Comparison of ENCODE assay signal across 8 cellular contexts in the genomic region with DNA sequence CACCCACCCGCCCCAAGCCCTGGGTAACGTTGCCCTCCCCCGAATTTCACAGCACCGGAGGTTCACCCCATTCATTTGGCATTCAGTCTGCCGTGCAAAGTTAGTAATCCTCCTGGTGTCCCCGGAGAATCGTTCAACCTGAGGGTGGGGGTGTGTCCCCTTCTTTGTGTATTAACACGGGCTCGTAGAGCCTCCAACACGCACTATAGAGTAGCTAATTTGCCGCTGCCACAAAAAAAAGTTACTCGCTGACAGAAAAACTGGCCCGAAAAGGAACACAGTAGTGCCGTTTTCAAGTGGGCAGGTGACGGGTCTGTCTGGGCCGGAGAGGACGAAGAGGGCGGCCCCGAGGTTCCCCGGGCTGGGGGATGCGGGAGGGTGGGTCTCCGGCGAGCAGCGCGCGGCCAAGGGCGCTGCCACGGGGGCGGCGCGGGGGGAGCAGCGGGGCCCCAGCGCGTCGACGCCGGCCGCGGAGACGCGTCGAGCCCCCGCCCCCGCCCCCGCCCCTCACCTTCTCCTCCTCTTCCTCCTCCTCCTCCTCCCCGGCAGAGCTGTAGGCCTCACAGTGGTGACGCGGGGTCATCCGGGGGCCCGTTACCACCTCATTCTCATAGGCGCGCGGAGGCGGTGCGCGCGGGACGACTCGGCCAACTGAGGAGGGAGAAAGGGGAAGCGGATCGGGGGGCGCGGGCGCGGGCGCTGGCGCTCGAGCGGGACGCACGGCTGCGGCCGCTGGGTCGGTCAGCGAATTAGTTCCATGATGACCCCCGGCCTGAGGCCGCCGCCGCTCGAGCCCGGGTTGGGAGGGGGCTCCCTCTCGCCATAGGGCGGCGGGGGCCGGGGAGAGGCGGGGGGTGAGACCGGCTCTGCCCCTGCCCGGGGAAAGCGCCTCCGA. TPM values are rescaled to one million over a fixed set of nuclear protein-coding genes. Genes with fewer than 3 reads are reported as not detected.
DNase-seq lines count a peak whose midpoint lies in the region; ATAC-seq and TF ChIP-seq lines count a peak whose summit lies in the region.

No MANE protein-coding gene starts in this region.

- intact Hi-C loops in activated CD4-positive, alpha-beta T cell treated with anti-CD3 and anti-CD28 coated beads for 36 hours (cut with DNase I, micrococcal nuclease), result loop anchor here (1.0 to 10.0 kb wide), 8 partner anchors 120 to 1353 kb away; partner anchors contain the start of genes MRPL1 (in 1 of the 2), NUP54 (in 1 of the 2), SCARB2 (in 1 of the 2) and USO1 (in 1 of the 2)

- ATAC-seq in activated CD4-positive, alpha-beta T cell treated with anti-CD3 and anti-CD28 coated beads for 36 hours, result peak; percentile 62

- under 1% methylated on average over 90 of the region's 90 CpGs for WGBS in liver

- H3K36me3 Mint-ChIP-seq in activated CD4-positive, alpha-beta T cell treated with anti-CD3 and anti-CD28 coated beads for 36 hours (ENCODE audit: low read depth), result peaks cover 8% of the 10 kb centered on the region

- no peaks in the 10 kb centered on the region for H3K9me3 ChIP-seq in liver (ENCODE audit: control insufficient read depth in 4 of 4, low read length in 3 of 4)

- no peaks in the 10 kb centered on the region for H3K27me3 Mint-ChIP-seq in activated CD4-positive, alpha-beta T cell treated with anti-CD3 and anti-CD28 coated beads for 36 hours

- peak overlapping the region; percentile 90 to 100 for H3K9ac ChIP-seq in liver (ENCODE audit: low read depth in 1 of 2, low read length in 2 of 2)

- no peaks in the 10 kb centered on the region for H3K9me3 Mint-ChIP-seq in activated CD4-positive, alpha-beta T cell treated with anti-CD3 and anti-CD28 coated beads for 36 hours (ENCODE audit: low read depth)

- peak overlapping the region; percentile 99 for H3K27ac Mint-ChIP-seq in activated CD4-positive, alpha-beta T cell treated with anti-CD3 and anti-CD28 coated beads for 36 hours

- DNase-seq in GM06990 (ENCODE audit: extremely low read depth, insufficient read length) (peak; percentile 88), HCEC 1CT (peak; percentile 33), MV-4-11 (lab: John Stamatoyannopoulos, UW) (peak; percentile 64), NCI-H2196 (lab: John Stamatoyannopoulos, UW; ENCODE audit: unreplicated experiment) (no peak)
- peak; percentile 88 for DNase-seq in activated CD4-positive, alpha-beta T cell treated with anti-CD3 and anti-CD28 coated beads for 36 hours
- peak; percentile 75 for DNase-seq in stimulated activated CD4-positive, alpha-beta T cell treated with anti-CD3 and anti-CD28 coated beads, Interleukin-4, amount 100 ng/mL, for 24 hours

- TF ChIP-seq CTCF in GM06990 (IDR thresholded peaks at IDR 0.05; ENCODE audit: insufficient read depth, low read length, poor library complexity, severe bottlenecking) (no peak), liver (IDR thresholded peaks at IDR 0.05; ENCODE audit: low read depth, low read length, missing input control) (no peak)

- TF ChIP-seq RAD21 in liver (IDR thresholded peaks at IDR 0.05), result no peak

- POLR2A ChIA-PET in activated CD4-positive, alpha-beta T cell treated with anti-CD3 and anti-CD28 coated beads for 36 hours (lab: Charles Lee), result interaction anchor here (0.7 kb wide), 1 partner anchor 31 kb away, joined by 3 read pairs; no protein-coding TSS in a partner anchor

- peaks cover 4 to 29% (median 25%) of the 10 kb centered on the region in 4 donors for H3K4me1 ChIP-seq in liver (ENCODE audit: control insufficient read depth in 4 of 4, insufficient read depth in 4 of 4, low read length in 3 of 4)

- no peak overlapping the region for H3K4me3 Mint-ChIP-seq in activated CD4-positive, alpha-beta T cell treated with anti-CD3 and anti-CD28 coated beads for 36 hours

- peak overlapping the region; percentile 100 for H3K27ac ChIP-seq in cingulate gyrus (ENCODE audit: low read depth, low read length)
- peak overlapping the region; percentile 92 to 99 for H3K27ac ChIP-seq in liver (ENCODE audit: low read depth in 1 of 2, low read length in 2 of 2)

- H3K4me3 ChIP-seq in GM06990 (replicated peaks; ENCODE audit: low read depth, low read length) (peak overlapping the region; percentile 68), liver (ENCODE audit: low read depth in 1 of 3, low read length in 3 of 3) (peak overlapping the region; percentile 80 to 92 (median 91))

- CTCF ChIA-PET in activated CD4-positive, alpha-beta T cell treated with anti-CD3 and anti-CD28 coated beads for 36 hours (lab: Charles Lee), result no interaction called here

- H3K4me1 Mint-ChIP-seq in activated CD4-positive, alpha-beta T cell treated with anti-CD3 and anti-CD28 coated beads for 36 hours, result peaks cover 47% of the 10 kb centered on the region

- H3K27me3 ChIP-seq in GM06990 (replicated peaks; ENCODE audit: control insufficient read depth, insufficient read depth, low read length) (no peaks in the 10 kb centered on the region), liver (ENCODE audit: control insufficient read depth in 4 of 4, insufficient read depth in 4 of 4, low read length in 3 of 4) (no peaks in the 10 kb centered on the region)

- H3K36me3 ChIP-seq in GM06990 (ENCODE audit: control insufficient read depth, insufficient read depth, low read length) (no peaks in the 10 kb centered on the region), liver (ENCODE audit: control insufficient read depth in 4 of 4, insufficient read depth in 3 of 4, low read depth in 1 of 4, low read length in 3 of 4) (no peaks in the 10 kb centered on the region)

TF ChIP-seq in liver, 16 proteins besides CTCF, POLR2A, EP300 and RAD21:
- no peak for TF ChIP-seq EGR1 (IDR thresholded peaks at IDR 0.05; ENCODE audit: low read depth in 2 of 2)
- TF ChIP-seq FOXA1 (IDR thresholded peaks at IDR 0.05), result no peak
- no peak for TF ChIP-seq NR2F2 (IDR thresholded peaks at IDR 0.05)
- TF ChIP-seq JUND (IDR thresholded peaks at IDR 0.05), result no peak
- TF ChIP-seq FOXA2 (IDR thresholded peaks at IDR 0.05), result no peak
- TF ChIP-seq HNF4G (IDR thresholded peaks at IDR 0.05), result no peak
- no peak for TF ChIP-seq HNF4A (conservative IDR thresholded peaks at IDR 0.05)
- TF ChIP-seq MAX (IDR thresholded peaks at IDR 0.05), result no peak
- no peak for TF ChIP-seq GABPA (IDR thresholded peaks at IDR 0.05 in 1 of 2, conservative IDR thresholded peaks at IDR 0.05 in 1 of 2)
- TF ChIP-seq, protein P1, sequence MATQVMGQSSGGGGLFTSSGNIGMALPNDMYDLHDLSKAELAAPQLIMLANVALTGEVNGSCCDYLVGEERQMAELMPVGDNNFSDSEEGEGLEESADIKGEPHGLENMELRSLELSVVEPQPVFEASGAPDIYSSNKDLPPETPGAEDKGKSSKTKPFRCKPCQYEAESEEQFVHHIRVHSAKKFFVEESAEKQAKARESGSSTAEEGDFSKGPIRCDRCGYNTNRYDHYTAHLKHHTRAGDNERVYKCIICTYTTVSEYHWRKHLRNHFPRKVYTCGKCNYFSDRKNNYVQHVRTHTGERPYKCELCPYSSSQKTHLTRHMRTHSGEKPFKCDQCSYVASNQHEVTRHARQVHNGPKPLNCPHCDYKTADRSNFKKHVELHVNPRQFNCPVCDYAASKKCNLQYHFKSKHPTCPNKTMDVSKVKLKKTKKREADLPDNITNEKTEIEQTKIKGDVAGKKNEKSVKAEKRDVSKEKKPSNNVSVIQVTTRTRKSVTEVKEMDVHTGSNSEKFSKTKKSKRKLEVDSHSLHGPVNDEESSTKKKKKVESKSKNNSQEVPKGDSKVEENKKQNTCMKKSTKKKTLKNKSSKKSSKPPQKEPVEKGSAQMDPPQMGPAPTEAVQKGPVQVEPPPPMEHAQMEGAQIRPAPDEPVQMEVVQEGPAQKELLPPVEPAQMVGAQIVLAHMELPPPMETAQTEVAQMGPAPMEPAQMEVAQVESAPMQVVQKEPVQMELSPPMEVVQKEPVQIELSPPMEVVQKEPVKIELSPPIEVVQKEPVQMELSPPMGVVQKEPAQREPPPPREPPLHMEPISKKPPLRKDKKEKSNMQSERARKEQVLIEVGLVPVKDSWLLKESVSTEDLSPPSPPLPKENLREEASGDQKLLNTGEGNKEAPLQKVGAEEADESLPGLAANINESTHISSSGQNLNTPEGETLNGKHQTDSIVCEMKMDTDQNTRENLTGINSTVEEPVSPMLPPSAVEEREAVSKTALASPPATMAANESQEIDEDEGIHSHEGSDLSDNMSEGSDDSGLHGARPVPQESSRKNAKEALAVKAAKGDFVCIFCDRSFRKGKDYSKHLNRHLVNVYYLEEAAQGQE (IDR thresholded peaks at IDR 0.05), result no peak
- no peak for TF ChIP-seq YY1 (IDR thresholded peaks at IDR 0.05)
TF ChIP-seq in liver: peak in this region for 0.

RNA-seq across cellular contexts. Expression of gene CCNI, which starts 0.6 kb away (rescaled TPM):
- 100 to 1,000 TPM; 226 to 230 TPM for total RNA-seq in activated CD4-positive, alpha-beta T cell treated with anti-CD3 and anti-CD28 coated beads for 36 hours
- total RNA-seq in liver, result 10 to 100 TPM; 36.2 to 82.1 TPM
- polyA plus RNA-seq in liver, result 10 to 100 TPM; 42.5 to 87.5 TPM
